Comparison of ENCODE assay signal across 1 cellular context in genomic region chr11:68843703-68844312, GRCh38.
A peak's percentile ranks its signal among the peaks of the same experiment; 100 is the strongest.
TF ChIP-seq lines count a peak whose summit lies in the region.

No MANE protein-coding gene starts in this region.

TF ChIP-seq in HEK293, 187 proteins besides CTCF, POLR2A, EP300 and RAD21 (continued from another document and continues in another):
- TF ChIP-seq ZNF112 (tag by site-specific recombination; IDR thresholded peaks at IDR 0.05) (no peak), ZNF280D (tag by site-specific recombination; IDR thresholded peaks at IDR 0.05) (no peak), ZNF701 (tag by site-specific recombination; IDR thresholded peaks at IDR 0.05) (no peak), ZBTB8A (tag by site-specific recombination; IDR thresholded peaks at IDR 0.05) (peak; percentile 64), KLF1 (tag by site-specific recombination; IDR thresholded peaks at IDR 0.05) (peak; percentile 38; the same call in 1 of the 2 replicates), ZBTB17 (tag by site-specific recombination; IDR thresholded peaks at IDR 0.05) (peak; percentile 58), ZNF335 (tag by site-specific recombination; conservative IDR thresholded peaks at IDR 0.05) (no peak), INSM2 (tag by site-specific recombination; IDR thresholded peaks at IDR 0.05) (no peak), ZNF24 (tag by site-specific recombination; IDR thresholded peaks at IDR 0.05) (no peak), GLIS2 (tag by site-specific recombination; IDR thresholded peaks at IDR 0.05) (peak; percentile 25; the same call in 1 of the 2 replicates), ZFP3 (tag by site-specific recombination; IDR thresholded peaks at IDR 0.05; ENCODE audit: low read depth) (no peak), ZEB2 (tag by site-specific recombination; IDR thresholded peaks at IDR 0.05) (no peak), ZNF423 (tag by site-specific recombination; IDR thresholded peaks at IDR 0.05) (peak; percentile 45; the same call in 1 of the 2 replicates), PATZ1 (tag by site-specific recombination; IDR thresholded peaks at IDR 0.05) (peak; percentile 50), MEIS1 (CRISPR knock-in tag; IDR thresholded peaks at IDR 0.05; ENCODE audit: borderline replicate concordance) (no peak), HIC1 (tag by site-specific recombination; IDR thresholded peaks at IDR 0.05) (no peak), ZNF501 (tag by site-specific recombination; IDR thresholded peaks at IDR 0.05) (no peak), ZNF121 (tag by site-specific recombination; IDR thresholded peaks at IDR 0.05) (no peak), ZIC2 (tag by site-specific recombination; IDR thresholded peaks at IDR 0.05) (peak; percentile 71), MZF1 (tag by site-specific recombination; IDR thresholded peaks at IDR 0.05; ENCODE audit: borderline replicate concordance) (no peak), ZBTB44 (tag by site-specific recombination; IDR thresholded peaks at IDR 0.05) (peak; percentile 81), ZNF580 (tag by site-specific recombination; IDR thresholded peaks at IDR 0.05) (no peak), TRIM28 (IDR thresholded peaks at IDR 0.05; ENCODE audit: borderline replicate concordance, low read length) (no peak), BCL11B (tag by site-specific recombination; IDR thresholded peaks at IDR 0.05; ENCODE audit: low read depth) (no peak), ZNF324 (tag by site-specific recombination; IDR thresholded peaks at IDR 0.05) (0 out of 2 replicates have a peak, but pooled peaks have one; percentile 36), ZNF792 (tag by site-specific recombination; IDR thresholded peaks at IDR 0.05) (no peak), ZNF791 (tag by site-specific recombination; IDR thresholded peaks at IDR 0.05) (no peak), ZSCAN4 (tag by site-specific recombination; IDR thresholded peaks at IDR 0.05) (no peak), KLF8 (tag by site-specific recombination; IDR thresholded peaks at IDR 0.05) (no peak), SCRT1 (tag by site-specific recombination; IDR thresholded peaks at IDR 0.05; ENCODE audit: borderline replicate concordance) (no peak), ZNF776 (tag by site-specific recombination; IDR thresholded peaks at IDR 0.05; ENCODE audit: borderline replicate concordance) (no peak), ZNF548 (tag by site-specific recombination; IDR thresholded peaks at IDR 0.05) (no peak), ZNF610 (tag by site-specific recombination; IDR thresholded peaks at IDR 0.05; ENCODE audit: borderline replicate concordance) (no peak), BCL11A (tag by site-specific recombination; IDR thresholded peaks at IDR 0.05; ENCODE audit: low read depth) (no peak), ZNF366 (tag by site-specific recombination; conservative IDR thresholded peaks at IDR 0.05) (no peak), ZBTB26 (tag by site-specific recombination; optimal IDR thresholded peaks at IDR 0.05) (peak; percentile 53), ZNF18 (tag by site-specific recombination; IDR thresholded peaks at IDR 0.05) (no peak), ZNF23 (tag by site-specific recombination; IDR thresholded peaks at IDR 0.05; ENCODE audit: borderline replicate concordance) (no peak), ZNF513 (tag by site-specific recombination; IDR thresholded peaks at IDR 0.05) (no peak), ZFP69B (tag by site-specific recombination; IDR thresholded peaks at IDR 0.05) (no peak), SETDB1 (IDR thresholded peaks at IDR 0.05; ENCODE audit: insufficient read length, low read length) (no peak), SP3 (tag by site-specific recombination; IDR thresholded peaks at IDR 0.05) (no peak), ZNF391 (tag by site-specific recombination; IDR thresholded peaks at IDR 0.05; ENCODE audit: borderline replicate concordance, low read depth) (no peak), OVOL3 (tag by site-specific recombination; IDR thresholded peaks at IDR 0.05) (no peak), ZNF677 (tag by site-specific recombination; IDR thresholded peaks at IDR 0.05) (no peak), GLIS1 (tag by site-specific recombination; IDR thresholded peaks at IDR 0.05) (peak; percentile 73), ZNF398 (tag by site-specific recombination; IDR thresholded peaks at IDR 0.05) (no peak)
